ENCODE assay signal across 9 cellular contexts in the genomic region with DNA sequence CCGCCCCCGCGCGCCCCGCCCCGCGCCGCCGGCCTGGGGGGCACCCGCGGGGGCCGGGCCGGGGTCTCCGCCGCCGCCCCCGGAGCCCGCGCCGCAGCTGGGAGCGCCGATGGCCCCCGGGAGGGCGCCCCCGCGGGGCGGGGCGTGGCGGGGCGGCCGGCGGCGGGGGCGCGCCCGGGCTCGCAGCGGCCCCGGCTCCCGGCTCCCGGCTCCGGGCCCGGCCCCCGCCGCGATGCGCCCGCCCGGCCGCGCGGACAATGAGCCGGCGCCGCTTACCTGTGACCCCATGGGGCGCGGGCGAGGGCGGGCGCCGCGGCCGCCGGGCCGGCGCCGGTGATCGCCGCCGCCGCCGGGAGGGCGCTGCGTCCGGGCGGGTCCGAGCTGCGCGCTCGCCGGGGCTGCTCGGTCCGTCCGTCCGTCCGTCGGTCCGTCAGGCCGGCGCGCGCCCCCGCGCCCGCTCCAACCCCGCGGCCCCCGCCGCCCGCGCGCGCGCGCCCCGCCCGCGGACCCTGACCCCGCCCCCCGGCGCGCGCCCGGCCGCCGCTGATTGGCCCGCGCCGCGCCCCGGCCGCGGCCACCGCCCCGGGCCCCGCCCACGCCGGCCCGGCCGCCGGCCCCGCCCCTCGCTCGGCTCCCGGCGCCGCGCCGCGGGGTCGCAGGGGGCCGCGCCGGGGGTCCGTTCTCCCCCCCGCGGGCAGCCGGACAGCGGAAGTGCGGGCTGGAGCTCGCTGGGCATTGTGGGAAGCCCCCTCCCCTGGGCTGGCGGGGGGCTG. TPM values are rescaled to one million over a fixed set of nuclear protein-coding genes. Genes with fewer than 3 reads are reported as not detected.
DNase-seq lines count a peak whose midpoint lies in the region; ATAC-seq and TF ChIP-seq lines count a peak whose summit lies in the region.
"Had no signal": no experiment of that assay in that cellular context is flagged by ENCODE, and none has a peak within 500 bp of the region (broad histone marks: within the 10 kb centered on the region; RNA-seq: fewer than 3 reads in every experiment).

A gene with protein sequence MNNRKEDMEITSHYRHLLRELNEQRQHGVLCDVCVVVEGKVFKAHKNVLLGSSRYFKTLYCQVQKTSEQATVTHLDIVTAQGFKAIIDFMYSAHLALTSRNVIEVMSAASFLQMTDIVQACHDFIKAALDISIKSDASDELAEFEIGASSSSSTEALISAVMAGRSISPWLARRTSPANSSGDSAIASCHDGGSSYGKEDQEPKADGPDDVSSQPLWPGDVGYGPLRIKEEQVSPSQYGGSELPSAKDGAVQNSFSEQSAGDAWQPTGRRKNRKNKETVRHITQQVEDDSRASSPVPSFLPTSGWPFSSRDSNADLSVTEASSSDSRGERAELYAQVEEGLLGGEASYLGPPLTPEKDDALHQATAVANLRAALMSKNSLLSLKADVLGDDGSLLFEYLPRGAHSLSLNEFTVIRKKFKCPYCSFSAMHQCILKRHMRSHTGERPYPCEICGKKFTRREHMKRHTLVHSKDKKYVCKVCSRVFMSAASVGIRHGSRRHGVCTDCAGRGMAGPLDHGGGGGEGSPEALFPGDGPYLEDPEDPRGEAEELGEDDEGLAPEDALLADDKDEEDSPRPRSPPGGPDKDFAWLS (minus strand): TSS at position 444 of the 773 bp plus-strand sequence. CDS start 40,507 bp downstream, outside the sequence.

- CTCF ChIA-PET in Panc1 (lab: Charles Lee): no interaction called here

- no peaks in the 10 kb centered on the region for H3K27me3 ChIP-seq in Panc1 (ENCODE audit: control insufficient read depth, insufficient read depth, low read length)
- peaks cover 34 to 42% of the 10 kb centered on the region in 2 donors for H3K27me3 ChIP-seq in duodenal mucosa (ENCODE audit: control insufficient read depth in 1 of 2, insufficient read depth in 2 of 2, low read length in 2 of 2)
- H3K27me3 ChIP-seq in lung (ENCODE audit: control insufficient read depth, insufficient read depth): no peaks in the 10 kb centered on the region
- no peaks in the 10 kb centered on the region for H3K27me3 ChIP-seq in thyroid gland

- H3K9ac ChIP-seq in duodenal mucosa (ENCODE audit: low read depth in 1 of 2, low read length in 2 of 2): peak within 1 kb of the TSS in 1 of 2 donors; percentile 17

- BruUV-seq in Panc1 (replicated peaks; lab: Mats Ljungman, UMichigan): no TSS peak

- H3K4me1 ChIP-seq in Panc1 (ENCODE audit: control insufficient read depth, insufficient read depth, low read length) (peaks cover 42% of the 10 kb centered on the region), duodenal mucosa (ENCODE audit: control insufficient read depth in 1 of 2, insufficient read depth in 2 of 2, low read length in 2 of 2) (peaks cover 5 to 21% of the 10 kb centered on the region in 2 donors), lung (ENCODE audit: control insufficient read depth in 2 of 2, insufficient read depth in 2 of 2, low read length in 2 of 2) (peaks cover 4 to 27% of the 10 kb centered on the region in 2 donors), thyroid gland (peaks cover 38 to 55% of the 10 kb centered on the region in 2 donors)

- H3K4me3 ChIP-seq in HFF-Myc (replicated peaks; ENCODE audit: low read depth, low read length) (peak within 1 kb of the TSS; percentile 40), Panc1 (ENCODE audit: low read depth in 2 of 2, low read length in 2 of 2) (peak within 1 kb of the TSS; percentile 53 to 63), duodenal mucosa (ENCODE audit: low read depth in 1 of 2, low read length in 2 of 2) (peak within 1 kb of the TSS; percentile 53 to 68), lung (peak within 1 kb of the TSS; percentile 48), thyroid gland (replicated peaks in 1 of 3) (peak within 1 kb of the TSS; percentile 7 to 73 (median 70))

- 0 to 1% methylated on average over 32 to 152 of the region's 152 CpGs for WGBS in lung, 2 donors
- 0% methylated on average over 6 of the region's 152 CpGs; no CpG with 5 or more reads in 1 of the 2 donors for WGBS in thyroid gland, 2 donors

- TF ChIP-seq CTCF in HFF-Myc (IDR thresholded peaks at IDR 0.05; ENCODE audit: low read depth, low read length, missing control alignments) (no peak), Panc1 (IDR thresholded peaks at IDR 0.05) (no peak), lung (IDR thresholded peaks at IDR 0.05; ENCODE audit: control extremely low read depth, extremely low read depth) (no peak), thyroid gland (IDR thresholded peaks at IDR 0.05) (no peak)

- intact Hi-C loops in Panc1 (cut with micrococcal nuclease; ENCODE audit: unreplicated experiment) (no loop called here), thyroid gland (cut with DNase I) (no loop called here)

- DNase-seq in NCI-H1105 treated with DMSO at 0.1 percent for 48 hours (lab: John Stamatoyannopoulos, UW) (peak; percentile 11), NCI-H1105 (lab: John Stamatoyannopoulos, UW) (no peak), HFF-Myc (ENCODE audit: extremely low read depth, low read depth) (no peak), Panc1 (ENCODE audit: low read depth, low spot score) (no peak), lung (ENCODE audit: low spot score) (no peak), thyroid gland (peak; percentile 58)

- TF ChIP-seq POLR2A in thyroid gland (IDR thresholded peaks at IDR 0.05): peak in 1 of 2 donors; percentile 34

- ATAC-seq in Panc1: peak; percentile 66
- ATAC-seq in lung (ENCODE audit: insufficient read depth, low FRiP score): peak; percentile 49
- ATAC-seq in GM21367 (IDR thresholded peaks at IDR 0.05; ENCODE audit: unreplicated experiment): no peak

- H3K27ac ChIP-seq in Panc1 (ENCODE audit: low read length): peak within 1 kb of the TSS; percentile 77
- H3K27ac ChIP-seq in duodenal mucosa (ENCODE audit: low read depth, low read length): peak within 1 kb of the TSS; percentile 42
- peak within 1 kb of the TSS; percentile 72 to 90 for H3K27ac ChIP-seq in lung (ENCODE audit: low read depth in 1 of 2, low read length in 1 of 2)
- peak within 1 kb of the TSS; percentile 53 to 72 (median 53) for H3K27ac ChIP-seq in thyroid gland
- H3K27ac ChIP-seq: C4-2B had no signal

- in situ Hi-C loops in Panc1 (cut with HindIII; ENCODE audit: low pct_unique_long_range_greater_than_20kb, low sequenced_read_pairs): no loop called here

- H3K9me3 ChIP-seq in Panc1 (ENCODE audit: control insufficient read depth, insufficient read depth, low read depth, low read length): no peaks in the 10 kb centered on the region
- no peaks in the 10 kb centered on the region for H3K9me3 ChIP-seq in duodenal mucosa (ENCODE audit: control insufficient read depth in 1 of 2, low read length in 2 of 2)
- H3K9me3 ChIP-seq in lung (ENCODE audit: control insufficient read depth in 2 of 2, insufficient read depth in 1 of 2, low read length in 1 of 2): no peaks in the 10 kb centered on the region
- H3K9me3 ChIP-seq in thyroid gland: no peaks in the 10 kb centered on the region

- H3K36me3 ChIP-seq in Panc1 (ENCODE audit: control insufficient read depth, insufficient read depth, low read length): no peaks in the 10 kb centered on the region
- H3K36me3 ChIP-seq in duodenal mucosa (ENCODE audit: control insufficient read depth in 1 of 2, insufficient read depth in 2 of 2, low read length in 2 of 2): no peaks in the 10 kb centered on the region
- H3K36me3 ChIP-seq in lung (ENCODE audit: control insufficient read depth in 2 of 2, insufficient read depth in 2 of 2, low read length in 2 of 2): no peaks in the 10 kb centered on the region
- H3K36me3 ChIP-seq in thyroid gland: no peaks in the 10 kb centered on the region

- POLR2A ChIA-PET in Panc1 (lab: Charles Lee): no interaction called here

RNA-seq across cellular contexts. Expression of the gene that starts here (rescaled TPM):
- total RNA-seq in Panc1 (2021; ENCODE audit: unreplicated experiment): 15.2 TPM
- polyA plus RNA-seq in Panc1 (2012; ENCODE audit: insufficient read length): 8.3 TPM
- 10 to 100 TPM; 10.8 to 15.3 TPM for total RNA-seq in lung
- 1 to 10 TPM; 3.4 to 4.4 TPM for polyA plus RNA-seq in lung
- 10 to 100 TPM; 15.9 to 39.9 (median 27.7) TPM for total RNA-seq in thyroid gland

Comparison
In these comparisons a context has a peak if more than half of its experiments do, and no peak if none do; other contexts are left out.
1. DNase-seq: peak in NCI-H1105 treated with DMSO at 0.1 percent for 48 hours (single experiment) and thyroid gland (2 of 2); none in NCI-H1105 (single experiment), HFF-Myc (single experiment), Panc1 (single experiment) and lung (single experiment).
2. Peak in every context shown above with its lines, with median percentiles within 50 percentile points of each other: H3K4me3 ChIP-seq and H3K27ac ChIP-seq.